8 cellular contexts compared by ENCODE assay signal in genomic region chr5:129904667-129905466, GRCh38. TPM values are rescaled to one million over a fixed set of nuclear protein-coding genes. Genes with fewer than 3 reads are reported as not detected.
DNase-seq lines count a peak whose midpoint lies in the region; ATAC-seq lines count a peak whose summit lies in the region.

No MANE protein-coding gene starts in this region.

- peak; percentile 58 for ATAC-seq in GM19324 (IDR thresholded peaks at IDR 0.05; ENCODE audit: low FRiP score, unreplicated experiment)
- peak; percentile 35 for ATAC-seq in HG03342 (IDR thresholded peaks at IDR 0.05; ENCODE audit: unreplicated experiment)

- H3K4me3 Mint-ChIP-seq in activated CD4-positive, alpha-beta memory T cell treated with anti-CD3 and anti-CD28 coated beads, Interleukin-2, amount 10 ng/mL, durations not matched to agents 7 days and 5 days = no peak overlapping the region

- no peaks in the 10 kb centered on the region for H3K9me3 ChIP-seq in iPS DF 6.9 (ENCODE audit: control insufficient read depth, insufficient read depth, low read length)

- H3K4me1 ChIP-seq in iPS DF 6.9 (ENCODE audit: control insufficient read depth, insufficient read depth, low read length) = no peaks in the 10 kb centered on the region

- CTCF ChIA-PET in activated CD4-positive, alpha-beta memory T cell treated with anti-CD3 and anti-CD28 coated beads, Interleukin-2, amount 10 ng/mL, durations not matched to agents 7 days and 5 days (lab: Charles Lee) = no interaction called here

- DNase-seq in AG08396 (ENCODE audit: low spot score) (peak; percentile 53), amniotic epithelial cell (ENCODE audit: low read depth) (peak; percentile 6), iPS DF 6.9 (ENCODE audit: low read depth, low spot score) (no peak), skeletal muscle cell (ENCODE audit: low read depth) (no peak), KG1 (lab: John Stamatoyannopoulos, UW) (no peak)
- DNase-seq in activated CD4-positive, alpha-beta memory T cell treated with anti-CD3 and anti-CD28 coated beads, Interleukin-2, amount 10 ng/mL, durations not matched to agents 7 days and 5 days = no peak

- no peak overlapping the region for H3K27ac ChIP-seq in iPS DF 6.9 (ENCODE audit: low read length)

- WGBS in iPS DF 6.9 (ENCODE audit: insufficient coverage, insufficient read length) = no CpG with 5 or more reads among the region's 103 CpGs

- peaks cover 6% of the 10 kb centered on the region for H3K36me3 Mint-ChIP-seq in activated CD4-positive, alpha-beta memory T cell treated with anti-CD3 and anti-CD28 coated beads, Interleukin-2, amount 10 ng/mL, durations not matched to agents 7 days and 5 days (ENCODE audit: low read depth)

- no peak overlapping the region for H3K27ac Mint-ChIP-seq in activated CD4-positive, alpha-beta memory T cell treated with anti-CD3 and anti-CD28 coated beads, Interleukin-2, amount 10 ng/mL, durations not matched to agents 7 days and 5 days

- peak overlapping the region; percentile 60 for H3K4me3 ChIP-seq in iPS DF 6.9 (ENCODE audit: low read length)
- H3K4me3 ChIP-seq in skeletal muscle cell (ENCODE audit: low read depth, low read length) = peak overlapping the region; percentile 76

- H3K27me3 ChIP-seq in iPS DF 6.9 (ENCODE audit: control insufficient read depth, insufficient read depth, low read length) = peaks cover 15% of the 10 kb centered on the region; the same call in 1 of the 2 replicates

- H3K9me3 Mint-ChIP-seq in activated CD4-positive, alpha-beta memory T cell treated with anti-CD3 and anti-CD28 coated beads, Interleukin-2, amount 10 ng/mL, durations not matched to agents 7 days and 5 days = no peaks in the 10 kb centered on the region

- POLR2A ChIA-PET in activated CD4-positive, alpha-beta memory T cell treated with anti-CD3 and anti-CD28 coated beads, Interleukin-2, amount 10 ng/mL, durations not matched to agents 7 days and 5 days (lab: Charles Lee) = no interaction called here

- H3K36me3 ChIP-seq in iPS DF 6.9 (ENCODE audit: control insufficient read depth, insufficient read depth, low read length) = no peaks in the 10 kb centered on the region

- H3K27me3 Mint-ChIP-seq in activated CD4-positive, alpha-beta memory T cell treated with anti-CD3 and anti-CD28 coated beads, Interleukin-2, amount 10 ng/mL, durations not matched to agents 7 days and 5 days = peaks cover 42% of the 10 kb centered on the region

- peaks cover 16% of the 10 kb centered on the region for H3K4me1 Mint-ChIP-seq in activated CD4-positive, alpha-beta memory T cell treated with anti-CD3 and anti-CD28 coated beads, Interleukin-2, amount 10 ng/mL, durations not matched to agents 7 days and 5 days

RNA-seq across cellular contexts. Expression of gene CHSY3, which starts 0.6 kb away (rescaled TPM):
- total RNA-seq in activated CD4-positive, alpha-beta memory T cell treated with anti-CD3 and anti-CD28 coated beads, Interleukin-2, amount 10 ng/mL, durations not matched to agents 7 days and 5 days = not detected

Comparison
In these comparisons a context has a peak if more than half of its experiments do, and no peak if none do; other contexts are left out.
1. DNase-seq: peak in AG08396 (single experiment) and amniotic epithelial cell (single experiment); none in iPS DF 6.9 (single experiment), skeletal muscle cell (single experiment), activated CD4-positive, alpha-beta memory T cell treated with anti-CD3 and anti-CD28 coated beads, Interleukin-2, amount 10 ng/mL, durations not matched to agents 7 days and 5 days (single experiment) and KG1 (single experiment).